In genomic region chr9:35518212-35518917, GRCh38 we compare ENCODE assay signal across 2 cellular contexts.
A peak's percentile ranks its signal among the peaks of the same experiment; 100 is the strongest.
TF ChIP-seq lines count a peak whose summit lies in the region.

No MANE protein-coding gene starts in this region.

TF ChIP-seq in Ishikawa, 13 proteins besides CTCF, POLR2A, EP300 and RAD21 (continued from another document):
- TF ChIP-seq, protein P1, sequence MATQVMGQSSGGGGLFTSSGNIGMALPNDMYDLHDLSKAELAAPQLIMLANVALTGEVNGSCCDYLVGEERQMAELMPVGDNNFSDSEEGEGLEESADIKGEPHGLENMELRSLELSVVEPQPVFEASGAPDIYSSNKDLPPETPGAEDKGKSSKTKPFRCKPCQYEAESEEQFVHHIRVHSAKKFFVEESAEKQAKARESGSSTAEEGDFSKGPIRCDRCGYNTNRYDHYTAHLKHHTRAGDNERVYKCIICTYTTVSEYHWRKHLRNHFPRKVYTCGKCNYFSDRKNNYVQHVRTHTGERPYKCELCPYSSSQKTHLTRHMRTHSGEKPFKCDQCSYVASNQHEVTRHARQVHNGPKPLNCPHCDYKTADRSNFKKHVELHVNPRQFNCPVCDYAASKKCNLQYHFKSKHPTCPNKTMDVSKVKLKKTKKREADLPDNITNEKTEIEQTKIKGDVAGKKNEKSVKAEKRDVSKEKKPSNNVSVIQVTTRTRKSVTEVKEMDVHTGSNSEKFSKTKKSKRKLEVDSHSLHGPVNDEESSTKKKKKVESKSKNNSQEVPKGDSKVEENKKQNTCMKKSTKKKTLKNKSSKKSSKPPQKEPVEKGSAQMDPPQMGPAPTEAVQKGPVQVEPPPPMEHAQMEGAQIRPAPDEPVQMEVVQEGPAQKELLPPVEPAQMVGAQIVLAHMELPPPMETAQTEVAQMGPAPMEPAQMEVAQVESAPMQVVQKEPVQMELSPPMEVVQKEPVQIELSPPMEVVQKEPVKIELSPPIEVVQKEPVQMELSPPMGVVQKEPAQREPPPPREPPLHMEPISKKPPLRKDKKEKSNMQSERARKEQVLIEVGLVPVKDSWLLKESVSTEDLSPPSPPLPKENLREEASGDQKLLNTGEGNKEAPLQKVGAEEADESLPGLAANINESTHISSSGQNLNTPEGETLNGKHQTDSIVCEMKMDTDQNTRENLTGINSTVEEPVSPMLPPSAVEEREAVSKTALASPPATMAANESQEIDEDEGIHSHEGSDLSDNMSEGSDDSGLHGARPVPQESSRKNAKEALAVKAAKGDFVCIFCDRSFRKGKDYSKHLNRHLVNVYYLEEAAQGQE (IDR thresholded peaks at IDR 0.05; ENCODE audit: low read depth): no peak
- TF ChIP-seq EGR1 (IDR thresholded peaks at IDR 0.05) (no peak), ZBTB7A (IDR thresholded peaks at IDR 0.05; ENCODE audit: low read depth) (no peak), CEBPB (IDR thresholded peaks at IDR 0.05) (peak; percentile 77), NFIC (IDR thresholded peaks at IDR 0.05) (peak; percentile 94)

TF ChIP-seq in HepG2, 621 proteins besides CTCF, POLR2A, EP300 and RAD21 (continued from another document and continues in another):
- no peak for TF ChIP-seq ZNF552 (CRISPR knock-in tag; IDR thresholded peaks at IDR 0.05; ENCODE audit: borderline replicate concordance)
- no peak for TF ChIP-seq REXO4 (CRISPR knock-in tag; IDR thresholded peaks at IDR 0.05; ENCODE audit: borderline replicate concordance)
- TF ChIP-seq SKI (IDR thresholded peaks at IDR 0.05; ENCODE audit: partially characterized antibody): peak; percentile 89
- TF ChIP-seq IKZF5 (CRISPR knock-in tag; IDR thresholded peaks at IDR 0.05): peak; percentile 97
- TF ChIP-seq NR2F6 (IDR thresholded peaks at IDR 0.05): peak; percentile 53
- TF ChIP-seq NR2F6 (CRISPR knock-in tag; IDR thresholded peaks at IDR 0.05): peak; percentile 84
- TF ChIP-seq, protein P2, sequence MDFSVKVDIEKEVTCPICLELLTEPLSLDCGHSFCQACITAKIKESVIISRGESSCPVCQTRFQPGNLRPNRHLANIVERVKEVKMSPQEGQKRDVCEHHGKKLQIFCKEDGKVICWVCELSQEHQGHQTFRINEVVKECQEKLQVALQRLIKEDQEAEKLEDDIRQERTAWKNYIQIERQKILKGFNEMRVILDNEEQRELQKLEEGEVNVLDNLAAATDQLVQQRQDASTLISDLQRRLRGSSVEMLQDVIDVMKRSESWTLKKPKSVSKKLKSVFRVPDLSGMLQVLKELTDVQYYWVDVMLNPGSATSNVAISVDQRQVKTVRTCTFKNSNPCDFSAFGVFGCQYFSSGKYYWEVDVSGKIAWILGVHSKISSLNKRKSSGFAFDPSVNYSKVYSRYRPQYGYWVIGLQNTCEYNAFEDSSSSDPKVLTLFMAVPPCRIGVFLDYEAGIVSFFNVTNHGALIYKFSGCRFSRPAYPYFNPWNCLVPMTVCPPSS (IDR thresholded peaks at IDR 0.05): no peak
- TF ChIP-seq AHDC1 (CRISPR knock-in tag; IDR thresholded peaks at IDR 0.05; ENCODE audit: borderline replicate concordance): 0 out of 2 replicates have a peak, but pooled peaks have one; percentile 55
- no peak for TF ChIP-seq ZNF549 (CRISPR knock-in tag; IDR thresholded peaks at IDR 0.05)
- no peak for TF ChIP-seq KDM5B (CRISPR knock-in tag; IDR thresholded peaks at IDR 0.05; ENCODE audit: borderline replicate concordance)
- 0 out of 2 replicates have a peak, but pooled peaks have one; percentile 59 for TF ChIP-seq SSRP1 (CRISPR knock-in tag; IDR thresholded peaks at IDR 0.05)
- TF ChIP-seq, protein P3, sequence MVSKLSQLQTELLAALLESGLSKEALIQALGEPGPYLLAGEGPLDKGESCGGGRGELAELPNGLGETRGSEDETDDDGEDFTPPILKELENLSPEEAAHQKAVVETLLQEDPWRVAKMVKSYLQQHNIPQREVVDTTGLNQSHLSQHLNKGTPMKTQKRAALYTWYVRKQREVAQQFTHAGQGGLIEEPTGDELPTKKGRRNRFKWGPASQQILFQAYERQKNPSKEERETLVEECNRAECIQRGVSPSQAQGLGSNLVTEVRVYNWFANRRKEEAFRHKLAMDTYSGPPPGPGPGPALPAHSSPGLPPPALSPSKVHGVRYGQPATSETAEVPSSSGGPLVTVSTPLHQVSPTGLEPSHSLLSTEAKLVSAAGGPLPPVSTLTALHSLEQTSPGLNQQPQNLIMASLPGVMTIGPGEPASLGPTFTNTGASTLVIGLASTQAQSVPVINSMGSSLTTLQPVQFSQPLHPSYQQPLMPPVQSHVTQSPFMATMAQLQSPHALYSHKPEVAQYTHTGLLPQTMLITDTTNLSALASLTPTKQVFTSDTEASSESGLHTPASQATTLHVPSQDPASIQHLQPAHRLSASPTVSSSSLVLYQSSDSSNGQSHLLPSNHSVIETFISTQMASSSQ (IDR thresholded peaks at IDR 0.05; ENCODE audit: low read depth): no peak
- TF ChIP-seq, protein P3 (CRISPR knock-in tag; IDR thresholded peaks at IDR 0.05; ENCODE audit: borderline replicate concordance): no peak
- peak; percentile 58 for TF ChIP-seq TFE3 (CRISPR knock-in tag; IDR thresholded peaks at IDR 0.05)
- TF ChIP-seq JUN (CRISPR knock-in tag; IDR thresholded peaks at IDR 0.05): peak; percentile 95
- no peak for TF ChIP-seq MLLT10 (CRISPR knock-in tag; IDR thresholded peaks at IDR 0.05)
- TF ChIP-seq ZMYM2 (CRISPR knock-in tag; IDR thresholded peaks at IDR 0.05): no peak
- peak; percentile 90 for TF ChIP-seq SALL1 (CRISPR knock-in tag; IDR thresholded peaks at IDR 0.05)
- no peak for TF ChIP-seq ZNF776 (CRISPR knock-in tag; IDR thresholded peaks at IDR 0.05)
- TF ChIP-seq ZNF605 (CRISPR knock-in tag; IDR thresholded peaks at IDR 0.05): peak; percentile 61; the same call in 1 of the 2 replicates
- TF ChIP-seq ZNF577 (CRISPR knock-in tag; IDR thresholded peaks at IDR 0.05; ENCODE audit: borderline replicate concordance, low read depth): no peak
- TF ChIP-seq KDM4B (CRISPR knock-in tag; IDR thresholded peaks at IDR 0.05): no peak
- peak; percentile 89 for TF ChIP-seq ZNF331 (CRISPR knock-in tag; IDR thresholded peaks at IDR 0.05)
- TF ChIP-seq MLX (CRISPR knock-in tag; IDR thresholded peaks at IDR 0.05): peak; percentile 34; the same call in 1 of the 2 replicates
- TF ChIP-seq ZNF512 (CRISPR knock-in tag; IDR thresholded peaks at IDR 0.05): no peak
- TF ChIP-seq FOXA1 (IDR thresholded peaks at IDR 0.05): no peak
- TF ChIP-seq FOXA1 (CRISPR knock-in tag; IDR thresholded peaks at IDR 0.05): peak; percentile 92
- no peak for TF ChIP-seq ZNF124 (CRISPR knock-in tag; IDR thresholded peaks at IDR 0.05)
- no peak for TF ChIP-seq ZNF24 (IDR thresholded peaks at IDR 0.05)
- TF ChIP-seq TBX2 (CRISPR knock-in tag; IDR thresholded peaks at IDR 0.05; ENCODE audit: borderline replicate concordance): 0 out of 2 replicates have a peak, but pooled peaks have one; percentile 32
- TF ChIP-seq UBTF (CRISPR knock-in tag; IDR thresholded peaks at IDR 0.05): no peak
- no peak for TF ChIP-seq MTF2 (CRISPR knock-in tag; IDR thresholded peaks at IDR 0.05; ENCODE audit: borderline replicate concordance)
- no peak for TF ChIP-seq ZMAT3 (CRISPR knock-in tag; conservative IDR thresholded peaks at IDR 0.05)
- no peak for TF ChIP-seq POLR2AphosphoS5 (IDR thresholded peaks at IDR 0.05; ENCODE audit: low read depth, low read length)
- no peak for TF ChIP-seq ZNF33B (CRISPR knock-in tag; IDR thresholded peaks at IDR 0.05)
